ENCODE assay signal across 1 cellular context in the genomic region with DNA sequence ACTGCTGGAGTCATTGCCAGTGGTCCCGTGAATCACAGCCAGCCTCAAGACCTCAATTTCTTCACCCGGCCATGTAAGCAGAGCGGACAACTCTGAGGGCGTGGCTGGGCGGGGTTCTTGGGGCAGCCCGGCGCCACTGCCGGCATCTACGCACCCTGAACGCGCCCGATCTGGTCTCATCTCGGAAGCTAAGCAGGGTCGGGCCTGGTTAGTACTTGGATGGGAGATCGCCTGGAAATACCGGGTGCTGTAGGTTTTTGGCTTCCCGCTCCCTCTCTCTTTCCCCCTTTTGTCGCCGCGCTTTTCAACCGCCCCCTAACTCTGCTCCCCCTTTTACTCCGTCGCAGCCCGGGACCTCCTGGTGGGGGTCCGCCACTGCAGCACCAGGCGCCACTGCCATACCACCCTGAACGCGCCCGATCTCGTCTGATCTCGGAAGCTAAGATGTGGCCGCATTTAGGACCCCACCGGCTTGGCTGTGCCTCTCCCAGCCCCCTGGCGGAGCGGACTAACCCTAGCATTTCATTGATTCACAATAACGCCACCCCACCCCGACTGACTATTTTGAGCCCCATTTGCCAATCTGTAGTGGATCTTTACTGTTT.
TF ChIP-seq lines count a peak whose summit lies in the region.

No MANE protein-coding gene starts in this region.

TF ChIP-seq in K562, 482 proteins besides CTCF, POLR2A, EP300 and RAD21 (continues in another document):
- TF ChIP-seq, protein P1, sequence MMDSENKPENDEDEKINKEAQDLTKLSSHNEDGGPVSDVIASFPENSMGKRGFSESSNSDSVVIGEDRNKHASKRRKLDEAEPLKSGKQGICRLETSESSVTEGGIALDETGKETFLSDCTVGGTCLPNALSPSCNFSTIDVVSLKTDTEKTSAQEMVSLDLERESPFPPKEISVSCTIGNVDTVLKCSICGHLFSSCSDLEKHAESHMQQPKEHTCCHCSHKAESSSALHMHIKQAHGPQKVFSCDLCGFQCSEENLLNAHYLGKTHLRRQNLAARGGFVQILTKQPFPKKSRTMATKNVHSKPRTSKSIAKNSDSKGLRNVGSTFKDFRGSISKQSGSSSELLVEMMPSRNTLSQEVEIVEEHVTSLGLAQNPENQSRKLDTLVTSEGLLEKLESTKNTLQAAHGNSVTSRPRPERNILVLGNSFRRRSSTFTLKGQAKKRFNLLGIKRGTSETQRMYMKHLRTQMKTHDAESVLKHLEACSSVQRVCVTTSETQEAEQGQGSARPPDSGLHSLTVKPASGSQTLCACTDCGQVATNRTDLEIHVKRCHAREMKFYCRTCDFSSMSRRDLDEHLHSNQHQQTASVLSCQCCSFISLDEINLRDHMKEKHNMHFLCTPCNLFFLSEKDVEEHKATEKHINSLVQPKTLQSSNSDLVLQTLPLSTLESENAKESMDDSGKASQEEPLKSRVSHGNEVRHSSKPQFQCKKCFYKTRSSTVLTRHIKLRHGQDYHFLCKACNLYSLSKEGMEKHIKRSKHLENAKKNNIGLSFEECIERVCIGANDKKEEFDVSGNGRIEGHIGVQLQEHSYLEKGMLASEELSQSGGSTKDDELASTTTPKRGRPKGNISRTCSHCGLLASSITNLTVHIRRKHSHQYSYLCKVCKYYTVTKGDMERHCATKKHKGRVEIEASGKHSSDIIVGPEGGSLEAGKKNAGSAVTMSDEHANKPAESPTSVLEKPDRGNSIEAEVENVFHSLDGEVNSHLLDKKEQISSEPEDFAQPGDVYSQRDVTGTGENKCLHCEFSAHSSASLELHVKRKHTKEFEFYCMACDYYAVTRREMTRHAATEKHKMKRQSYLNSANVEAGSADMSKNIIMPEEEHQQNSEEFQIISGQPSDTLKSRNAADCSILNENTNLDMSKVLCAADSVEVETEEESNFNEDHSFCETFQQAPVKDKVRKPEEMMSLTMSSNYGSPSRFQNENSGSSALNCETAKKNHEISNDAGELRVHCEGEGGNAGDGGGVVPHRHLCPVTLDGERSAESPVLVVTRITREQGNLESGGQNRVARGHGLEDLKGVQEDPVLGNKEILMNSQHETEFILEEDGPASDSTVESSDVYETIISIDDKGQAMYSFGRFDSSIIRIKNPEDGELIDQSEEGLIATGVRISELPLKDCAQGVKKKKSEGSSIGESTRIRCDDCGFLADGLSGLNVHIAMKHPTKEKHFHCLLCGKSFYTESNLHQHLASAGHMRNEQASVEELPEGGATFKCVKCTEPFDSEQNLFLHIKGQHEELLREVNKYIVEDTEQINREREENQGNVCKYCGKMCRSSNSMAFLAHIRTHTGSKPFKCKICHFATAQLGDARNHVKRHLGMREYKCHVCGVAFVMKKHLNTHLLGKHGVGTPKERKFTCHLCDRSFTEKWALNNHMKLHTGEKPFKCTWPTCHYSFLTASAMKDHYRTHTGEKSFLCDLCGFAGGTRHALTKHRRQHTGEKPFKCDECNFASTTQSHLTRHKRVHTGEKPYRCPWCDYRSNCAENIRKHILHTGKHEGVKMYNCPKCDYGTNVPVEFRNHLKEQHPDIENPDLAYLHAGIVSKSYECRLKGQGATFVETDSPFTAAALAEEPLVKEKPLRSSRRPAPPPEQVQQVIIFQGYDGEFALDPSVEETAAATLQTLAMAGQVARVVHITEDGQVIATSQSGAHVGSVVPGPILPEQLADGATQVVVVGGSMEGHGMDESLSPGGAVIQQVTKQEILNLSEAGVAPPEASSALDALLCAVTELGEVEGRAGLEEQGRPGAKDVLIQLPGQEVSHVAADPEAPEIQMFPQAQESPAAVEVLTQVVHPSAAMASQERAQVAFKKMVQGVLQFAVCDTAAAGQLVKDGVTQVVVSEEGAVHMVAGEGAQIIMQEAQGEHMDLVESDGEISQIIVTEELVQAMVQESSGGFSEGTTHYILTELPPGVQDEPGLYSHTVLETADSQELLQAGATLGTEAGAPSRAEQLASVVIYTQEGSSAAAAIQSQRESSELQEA (IDR thresholded peaks at IDR 0.05; ENCODE audit: low read depth) = no peak; the same call in 1 of the 2 replicates
- TF ChIP-seq SMARCC2 (IDR thresholded peaks at IDR 0.05; ENCODE audit: low read depth) (no peak), ZFP36 (IDR thresholded peaks at IDR 0.05; ENCODE audit: low read depth, low read length, partially characterized antibody) (peak; percentile 11), MEF2D (tag; conservative IDR thresholded peaks at IDR 0.05; ENCODE audit: low read depth) (peak; percentile 48; the same call in 1 of the 2 replicates), DDX20 (tag; IDR thresholded peaks at IDR 0.05; ENCODE audit: low read depth) (no peak), HNRNPH1 (optimal IDR thresholded peaks at IDR 0.05; ENCODE audit: low read depth, low read length) (no peak), STAG1 (CRISPR knock-in tag; IDR thresholded peaks at IDR 0.05; ENCODE audit: borderline replicate concordance) (no peak), SOX6 (IDR thresholded peaks at IDR 0.05) (peak; percentile 64), ARID1B (IDR thresholded peaks at IDR 0.05) (peak; percentile 47), CXXC5 (CRISPR knock-in tag; IDR thresholded peaks at IDR 0.05) (peak; percentile 95), CBX5 (IDR thresholded peaks at IDR 0.05; ENCODE audit: borderline replicate concordance, low read depth) (peak; percentile 40; the same call in 1 of the 2 replicates), ZNF316 (IDR thresholded peaks at IDR 0.05) (peak; percentile 40; the same call in 1 of the 2 replicates), CBX8 (IDR thresholded peaks at IDR 0.05; ENCODE audit: borderline replicate concordance, extremely low read depth, low read depth, low read length, poor library complexity, severe bottlenecking) (no peak), EZH2 (IDR thresholded peaks at IDR 0.05; ENCODE audit: borderline replicate concordance, low read depth, low read length) (no peak), RAD51 (IDR thresholded peaks at IDR 0.05; ENCODE audit: borderline replicate concordance, low read depth) (peak; percentile 7; the same call in 1 of the 2 replicates), ZNF274 (IDR thresholded peaks at IDR 0.05; ENCODE audit: borderline replicate concordance, low read depth, low read length) (no peak), EHMT2 (IDR thresholded peaks at IDR 0.05) (peak; percentile 77), IRF2 (CRISPR knock-in tag; IDR thresholded peaks at IDR 0.05) (no peak), JUN (IDR thresholded peaks at IDR 0.05; ENCODE audit: borderline replicate concordance, low read depth, low read length) (no peak), JUN (CRISPR knock-in tag; IDR thresholded peaks at IDR 0.05; ENCODE audit: borderline replicate concordance) (no peak), SPI1 (IDR thresholded peaks at IDR 0.05; ENCODE audit: borderline replicate concordance, low read depth, low read length) (no peak), ASH1L (IDR thresholded peaks at IDR 0.05; ENCODE audit: borderline replicate concordance, low read depth, partially characterized antibody) (no peak), CREBBP (IDR thresholded peaks at IDR 0.05; ENCODE audit: low read depth, low read length) (no peak), ZBED1 (IDR thresholded peaks at IDR 0.05) (0 out of 2 replicates have a peak, but pooled peaks have one; percentile 69), BMI1 (IDR thresholded peaks at IDR 0.05; ENCODE audit: low read length) (no peak), ZNF121 (CRISPR knock-in tag; conservative IDR thresholded peaks at IDR 0.05) (no peak), MBD2 (IDR thresholded peaks at IDR 0.05; ENCODE audit: borderline replicate concordance, low read depth) (no peak), NBN (IDR thresholded peaks at IDR 0.05; ENCODE audit: low read depth) (peak; percentile 92), SMC3 (conservative IDR thresholded peaks at IDR 0.05; ENCODE audit: insufficient read depth, low read depth, low read length) (0 out of 2 replicates have a peak, but pooled peaks have one; percentile 27), RBM25 (IDR thresholded peaks at IDR 0.05; ENCODE audit: low read depth, low read length, severe bottlenecking) (no peak), GATA2 (CRISPR knock-in tag; IDR thresholded peaks at IDR 0.05) (no peak; the same call in 1 of the 2 replicates)
- TF ChIP-seq, protein P2, sequence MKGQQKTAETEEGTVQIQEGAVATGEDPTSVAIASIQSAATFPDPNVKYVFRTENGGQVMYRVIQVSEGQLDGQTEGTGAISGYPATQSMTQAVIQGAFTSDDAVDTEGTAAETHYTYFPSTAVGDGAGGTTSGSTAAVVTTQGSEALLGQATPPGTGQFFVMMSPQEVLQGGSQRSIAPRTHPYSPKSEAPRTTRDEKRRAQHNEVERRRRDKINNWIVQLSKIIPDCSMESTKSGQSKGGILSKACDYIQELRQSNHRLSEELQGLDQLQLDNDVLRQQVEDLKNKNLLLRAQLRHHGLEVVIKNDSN (CRISPR knock-in tag; IDR thresholded peaks at IDR 0.05) = no peak
- TF ChIP-seq, protein P3, sequence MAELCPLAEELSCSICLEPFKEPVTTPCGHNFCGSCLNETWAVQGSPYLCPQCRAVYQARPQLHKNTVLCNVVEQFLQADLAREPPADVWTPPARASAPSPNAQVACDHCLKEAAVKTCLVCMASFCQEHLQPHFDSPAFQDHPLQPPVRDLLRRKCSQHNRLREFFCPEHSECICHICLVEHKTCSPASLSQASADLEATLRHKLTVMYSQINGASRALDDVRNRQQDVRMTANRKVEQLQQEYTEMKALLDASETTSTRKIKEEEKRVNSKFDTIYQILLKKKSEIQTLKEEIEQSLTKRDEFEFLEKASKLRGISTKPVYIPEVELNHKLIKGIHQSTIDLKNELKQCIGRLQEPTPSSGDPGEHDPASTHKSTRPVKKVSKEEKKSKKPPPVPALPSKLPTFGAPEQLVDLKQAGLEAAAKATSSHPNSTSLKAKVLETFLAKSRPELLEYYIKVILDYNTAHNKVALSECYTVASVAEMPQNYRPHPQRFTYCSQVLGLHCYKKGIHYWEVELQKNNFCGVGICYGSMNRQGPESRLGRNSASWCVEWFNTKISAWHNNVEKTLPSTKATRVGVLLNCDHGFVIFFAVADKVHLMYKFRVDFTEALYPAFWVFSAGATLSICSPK (IDR thresholded peaks at IDR 0.05; ENCODE audit: borderline replicate concordance) = no peak
- TF ChIP-seq, protein P4, sequence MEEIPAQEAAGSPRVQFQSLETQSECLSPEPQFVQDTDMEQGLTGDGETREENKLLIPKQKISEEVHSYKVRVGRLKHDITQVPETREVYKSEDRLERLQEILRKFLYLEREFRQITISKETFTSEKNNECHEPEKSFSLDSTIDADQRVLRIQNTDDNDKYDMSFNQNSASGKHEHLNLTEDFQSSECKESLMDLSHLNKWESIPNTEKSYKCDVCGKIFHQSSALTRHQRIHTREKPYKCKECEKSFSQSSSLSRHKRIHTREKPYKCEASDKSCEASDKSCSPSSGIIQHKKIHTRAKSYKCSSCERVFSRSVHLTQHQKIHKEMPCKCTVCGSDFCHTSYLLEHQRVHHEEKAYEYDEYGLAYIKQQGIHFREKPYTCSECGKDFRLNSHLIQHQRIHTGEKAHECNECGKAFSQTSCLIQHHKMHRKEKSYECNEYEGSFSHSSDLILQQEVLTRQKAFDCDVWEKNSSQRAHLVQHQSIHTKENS (CRISPR knock-in tag; IDR thresholded peaks at IDR 0.05) = no peak
- TF ChIP-seq, protein P5, sequence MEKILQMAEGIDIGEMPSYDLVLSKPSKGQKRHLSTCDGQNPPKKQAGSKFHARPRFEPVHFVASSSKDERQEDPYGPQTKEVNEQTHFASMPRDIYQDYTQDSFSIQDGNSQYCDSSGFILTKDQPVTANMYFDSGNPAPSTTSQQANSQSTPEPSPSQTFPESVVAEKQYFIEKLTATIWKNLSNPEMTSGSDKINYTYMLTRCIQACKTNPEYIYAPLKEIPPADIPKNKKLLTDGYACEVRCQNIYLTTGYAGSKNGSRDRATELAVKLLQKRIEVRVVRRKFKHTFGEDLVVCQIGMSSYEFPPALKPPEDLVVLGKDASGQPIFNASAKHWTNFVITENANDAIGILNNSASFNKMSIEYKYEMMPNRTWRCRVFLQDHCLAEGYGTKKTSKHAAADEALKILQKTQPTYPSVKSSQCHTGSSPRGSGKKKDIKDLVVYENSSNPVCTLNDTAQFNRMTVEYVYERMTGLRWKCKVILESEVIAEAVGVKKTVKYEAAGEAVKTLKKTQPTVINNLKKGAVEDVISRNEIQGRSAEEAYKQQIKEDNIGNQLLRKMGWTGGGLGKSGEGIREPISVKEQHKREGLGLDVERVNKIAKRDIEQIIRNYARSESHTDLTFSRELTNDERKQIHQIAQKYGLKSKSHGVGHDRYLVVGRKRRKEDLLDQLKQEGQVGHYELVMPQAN (IDR thresholded peaks at IDR 0.05; ENCODE audit: borderline replicate concordance) = peak; percentile 60
- TF ChIP-seq, protein P6, sequence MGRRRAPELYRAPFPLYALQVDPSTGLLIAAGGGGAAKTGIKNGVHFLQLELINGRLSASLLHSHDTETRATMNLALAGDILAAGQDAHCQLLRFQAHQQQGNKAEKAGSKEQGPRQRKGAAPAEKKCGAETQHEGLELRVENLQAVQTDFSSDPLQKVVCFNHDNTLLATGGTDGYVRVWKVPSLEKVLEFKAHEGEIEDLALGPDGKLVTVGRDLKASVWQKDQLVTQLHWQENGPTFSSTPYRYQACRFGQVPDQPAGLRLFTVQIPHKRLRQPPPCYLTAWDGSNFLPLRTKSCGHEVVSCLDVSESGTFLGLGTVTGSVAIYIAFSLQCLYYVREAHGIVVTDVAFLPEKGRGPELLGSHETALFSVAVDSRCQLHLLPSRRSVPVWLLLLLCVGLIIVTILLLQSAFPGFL (CRISPR knock-in tag; IDR thresholded peaks at IDR 0.05) = peak; percentile 74; the same call in 1 of the 2 replicates
- TF ChIP-seq, protein P7, sequence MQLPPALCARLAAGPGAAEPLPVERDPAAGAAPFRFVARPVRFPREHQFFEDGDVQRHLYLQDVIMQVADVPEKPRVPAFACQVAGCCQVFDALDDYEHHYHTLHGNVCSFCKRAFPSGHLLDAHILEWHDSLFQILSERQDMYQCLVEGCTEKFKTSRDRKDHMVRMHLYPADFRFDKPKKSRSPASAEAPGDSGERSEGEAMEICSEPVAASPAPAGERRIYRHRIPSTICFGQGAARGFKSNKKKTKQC (CRISPR knock-in tag; IDR thresholded peaks at IDR 0.05) = peak; percentile 74
